ENCODE assay signal across 24 cellular contexts in the genomic region with DNA sequence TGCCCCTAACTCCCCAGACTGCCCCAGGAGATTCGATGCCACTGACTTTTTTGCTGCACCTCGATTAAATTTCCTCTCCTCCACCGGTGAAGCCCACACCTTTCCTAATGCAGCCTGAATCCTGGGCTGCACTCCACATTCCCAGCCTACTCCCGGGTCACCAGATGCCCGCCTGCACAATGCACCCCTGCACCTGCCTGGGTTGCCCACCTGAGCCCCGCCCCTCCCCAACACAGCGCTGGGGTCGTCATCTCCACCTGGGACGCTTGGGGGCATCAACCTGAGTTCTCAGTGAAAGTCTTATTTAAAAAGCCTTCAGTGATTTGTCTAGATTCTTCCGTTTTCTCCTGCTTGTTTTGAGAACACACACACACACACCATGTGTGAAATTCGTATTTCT.
"Had no signal": no experiment of that assay in that cellular context is flagged by ENCODE, and none has a peak within 500 bp of the region (broad histone marks: within the 10 kb centered on the region; RNA-seq: fewer than 3 reads in every experiment).

No MANE protein-coding gene starts in this region.

- DNase-seq: cortex of kidney; effector memory CD8-positive, alpha-beta T cell; erythroblast; esophagus squamous epithelium; foreskin melanocyte; glutamatergic neuron; heart right ventricle; immature natural killer cell; left ventricle myocardium superior; lower lobe of right lung; naive thymus-derived CD8-positive, alpha-beta T cell; nephron progenitor cell; pancreas; right lobe of liver; stimulated activated CD4-positive, alpha-beta T cell treated with anti-CD3 and anti-CD28 coated beads, Interleukin-2, amount 100 ng/mL, for 24 hours; stimulated activated CD4-positive, alpha-beta T cell treated with anti-CD3 and anti-CD28 coated beads, Interleukin-4, amount 100 ng/mL, for 24 hours; stimulated activated naive CD4-positive, alpha-beta T cell treated with Interleukin-2 at 50 U/mL for 16 hours; stomach; testis; tibial artery had no signal

- H3K27me3 ChIP-seq: heart right ventricle, pancreas, right lobe of liver, testis had no signal

- H3K4me2 ChIP-seq: smooth muscle cell had no signal

- ATAC-seq: effector memory CD8-positive, alpha-beta T cell; heart right ventricle; left ventricle myocardium superior; lower lobe of right lung; naive thymus-derived CD8-positive, alpha-beta T cell; pancreas; right lobe of liver; stimulated activated effector memory CD8-positive, alpha-beta T cell treated with anti-CD3 and anti-CD28 coated beads, Interleukin-12 subunit alpha, Interleukin-12 subunit beta, amount 100 ng/mL, for 72 hours had no signal

- H3K9me3 Mint-ChIP-seq: effector memory CD8-positive, alpha-beta T cell; immature natural killer cell; nephron progenitor cell; stimulated activated effector memory CD8-positive, alpha-beta T cell treated with anti-CD3 and anti-CD28 coated beads, Interleukin-12 subunit alpha, Interleukin-12 subunit beta, amount 100 ng/mL, for 72 hours; type B pancreatic cell had no signal

- H3K4me3 ChIP-seq: esophagus squamous epithelium, heart right ventricle, lower lobe of right lung, pancreas, right lobe of liver, smooth muscle cell, stomach, testis, tibial artery had no signal

- H3K36me3 Mint-ChIP-seq: immature natural killer cell; naive thymus-derived CD8-positive, alpha-beta T cell; stimulated activated effector memory CD8-positive, alpha-beta T cell treated with anti-CD3 and anti-CD28 coated beads, Interleukin-12 subunit alpha, Interleukin-12 subunit beta, amount 100 ng/mL, for 72 hours; type B pancreatic cell had no signal

- H3K27ac ChIP-seq: esophagus squamous epithelium, heart right ventricle, lower lobe of right lung, neutrophil, pancreas, right lobe of liver, stomach, testis, tibial artery had no signal

- H3K27ac Mint-ChIP-seq: effector memory CD8-positive, alpha-beta T cell; immature natural killer cell; naive thymus-derived CD8-positive, alpha-beta T cell; nephron progenitor cell; stimulated activated effector memory CD8-positive, alpha-beta T cell treated with anti-CD3 and anti-CD28 coated beads, Interleukin-12 subunit alpha, Interleukin-12 subunit beta, amount 100 ng/mL, for 72 hours had no signal

- H3K9me3 ChIP-seq: esophagus squamous epithelium, lower lobe of right lung, neutrophil, pancreas, right lobe of liver, stomach, testis had no signal

- H3K4me1 Mint-ChIP-seq: immature natural killer cell; stimulated activated effector memory CD8-positive, alpha-beta T cell treated with anti-CD3 and anti-CD28 coated beads, Interleukin-12 subunit alpha, Interleukin-12 subunit beta, amount 100 ng/mL, for 72 hours had no signal

- H3K36me3 ChIP-seq: esophagus squamous epithelium, heart right ventricle, lower lobe of right lung, neutrophil, pancreas, right lobe of liver, stomach, tibial artery had no signal

- H3K4me3 Mint-ChIP-seq: effector memory CD8-positive, alpha-beta T cell; immature natural killer cell; naive thymus-derived CD8-positive, alpha-beta T cell; nephron progenitor cell; stimulated activated effector memory CD8-positive, alpha-beta T cell treated with anti-CD3 and anti-CD28 coated beads, Interleukin-12 subunit alpha, Interleukin-12 subunit beta, amount 100 ng/mL, for 72 hours; type B pancreatic cell had no signal

- H3K4me1 ChIP-seq: lower lobe of right lung, right lobe of liver had no signal
